Comparison of ENCODE assay signal across 32 cellular contexts in genomic region chr20:64165866-64166600, GRCh38. TPM values are rescaled to one million over a fixed set of nuclear protein-coding genes. Genes with fewer than 3 reads are reported as not detected.
A peak's percentile ranks its signal among the peaks of the same experiment; 100 is the strongest.
DNase-seq lines count a peak whose midpoint lies in the region; ATAC-seq and TF ChIP-seq lines count a peak whose summit lies in the region.
"Had no signal": no experiment of that assay in that cellular context is flagged by ENCODE, and none has a peak within 500 bp of the region (broad histone marks: within the 10 kb centered on the region; RNA-seq: fewer than 3 reads in every experiment).

No MANE protein-coding gene starts in this region.

- no peaks in the 10 kb centered on the region for H3K36me3 Mint-ChIP-seq in chondrocyte (ENCODE audit: low read depth)
- H3K36me3 Mint-ChIP-seq in stimulated activated naive B cell treated with anti-CD40 and anti-IgM and Interleukin-4, amounts not matched to agents 10 μg/mL and 1 μg/mL and 100 μg/mL, for 72 hours = no peaks in the 10 kb centered on the region
- H3K36me3 Mint-ChIP-seq: activated naive CD4-positive, alpha-beta T cell treated with anti-CD3 and anti-CD28 coated beads, Interleukin-2, amount 10 ng/mL, durations not matched to agents 7 days and 5 days; neural progenitor cell had no signal

- H3K9me3 Mint-ChIP-seq in chondrocyte (ENCODE audit: low read depth) = no peaks in the 10 kb centered on the region
- no peaks in the 10 kb centered on the region for H3K9me3 Mint-ChIP-seq in stimulated activated naive B cell treated with anti-CD40 and anti-IgM and Interleukin-4, amounts not matched to agents 10 μg/mL and 1 μg/mL and 100 μg/mL, for 72 hours
- H3K9me3 Mint-ChIP-seq: activated B cell treated with CpG ODN at 0.5 μM for 24 hours; activated naive CD4-positive, alpha-beta T cell treated with anti-CD3 and anti-CD28 coated beads, Interleukin-2, amount 10 ng/mL, durations not matched to agents 7 days and 5 days; activated T-helper 1 cell treated with anti-CD3 and anti-CD28 coated beads, Interleukin-12 subunit alpha, Interleukin-12 subunit beta, Interleukin-2, Interleukin-4 antibody, amounts not matched to agents 30 ng/mL and 10 ng/mL and 1 ng/mL, durations not matched to agents 14 hours and 24 hours and 36 hours; effector memory CD8-positive, alpha-beta T cell; neural progenitor cell had no signal

- peaks cover 73% of the 10 kb centered on the region for H3K27me3 Mint-ChIP-seq in chondrocyte (ENCODE audit: low read depth)
- H3K27me3 Mint-ChIP-seq in stimulated activated naive B cell treated with anti-CD40 and anti-IgM and Interleukin-4, amounts not matched to agents 10 μg/mL and 1 μg/mL and 100 μg/mL, for 72 hours = peaks cover 68 to 73% of the 10 kb centered on the region in 2 donors

- DNase-seq in BE2C (peak; percentile 54), D341Med (ENCODE audit: low spot score) (peak; percentile 75), NCI-H524 treated with DMSO at 0.1 percent for 48 hours (lab: John Stamatoyannopoulos, UW) (peak; percentile 66), chondrocyte (ENCODE audit: low spot score) (peak; percentile 72), tibial nerve (ENCODE audit: low spot score in 2 of 2) (no peak)
- DNase-seq in stimulated activated naive B cell treated with anti-CD40 and anti-IgM and Interleukin-4, amounts not matched to agents 10 μg/mL and 1 μg/mL and 100 μg/mL, for 72 hours = no peak
- DNase-seq: activated B cell treated with CpG ODN at 0.5 μM for 24 hours; activated naive CD4-positive, alpha-beta T cell treated with anti-CD3 and anti-CD28 coated beads, Interleukin-2, amount 10 ng/mL, durations not matched to agents 7 days and 5 days; amniotic stem cell; effector memory CD8-positive, alpha-beta T cell; foreskin keratinocyte; left colon; mesenchymal stem cell; MV-4-11; NCI-H187 treated with DMSO at 0.1 percent for 48 hours; NCI-H345; sigmoid colon; stimulated activated naive CD4-positive, alpha-beta T cell; SW 1271; T1000 had no signal

- no peak overlapping the region for H3K27ac Mint-ChIP-seq in chondrocyte (ENCODE audit: unreplicated experiment)
- no peak overlapping the region for H3K27ac Mint-ChIP-seq in stimulated activated naive B cell treated with anti-CD40 and anti-IgM and Interleukin-4, amounts not matched to agents 10 μg/mL and 1 μg/mL and 100 μg/mL, for 72 hours
- H3K27ac Mint-ChIP-seq: activated B cell treated with CpG ODN at 0.5 μM for 24 hours; activated naive CD4-positive, alpha-beta T cell treated with anti-CD3 and anti-CD28 coated beads, Interleukin-2, amount 10 ng/mL, durations not matched to agents 7 days and 5 days; activated T-helper 1 cell treated with anti-CD3 and anti-CD28 coated beads, Interleukin-12 subunit alpha, Interleukin-12 subunit beta, Interleukin-2, Interleukin-4 antibody, amounts not matched to agents 30 ng/mL and 10 ng/mL and 1 ng/mL, durations not matched to agents 14 hours and 24 hours and 36 hours; effector memory CD8-positive, alpha-beta T cell had no signal

- H3K36me3 ChIP-seq in BE2C (no peaks in the 10 kb centered on the region), tibial nerve (no peaks in the 10 kb centered on the region)
- H3K36me3 ChIP-seq: breast epithelium, esophagus muscularis mucosa, neural progenitor cell, sigmoid colon, suprapubic skin had no signal

- H3K27ac ChIP-seq in tibial nerve = no peak overlapping the region
- H3K27ac ChIP-seq: breast epithelium, C4-2B, coronary artery, esophagus muscularis mucosa, foreskin keratinocyte, hepatocyte, neural progenitor cell, sigmoid colon, suprapubic skin had no signal

- H3K4me1 ChIP-seq in BE2C (peaks cover 27% of the 10 kb centered on the region), tibial nerve (peaks cover 0 to 4% (median 0%) of the 10 kb centered on the region in 4 donors)
- H3K4me1 ChIP-seq: breast epithelium, esophagus muscularis mucosa, foreskin keratinocyte, sigmoid colon, suprapubic skin had no signal

- H3K4me3 Mint-ChIP-seq in chondrocyte (ENCODE audit: unreplicated experiment) = no peak overlapping the region
- H3K4me3 Mint-ChIP-seq in stimulated activated naive B cell treated with anti-CD40 and anti-IgM and Interleukin-4, amounts not matched to agents 10 μg/mL and 1 μg/mL and 100 μg/mL, for 72 hours = no peak overlapping the region
- H3K4me3 Mint-ChIP-seq: activated B cell treated with CpG ODN at 0.5 μM for 24 hours; activated naive CD4-positive, alpha-beta T cell treated with anti-CD3 and anti-CD28 coated beads, Interleukin-2, amount 10 ng/mL, durations not matched to agents 7 days and 5 days; activated T-helper 1 cell treated with anti-CD3 and anti-CD28 coated beads, Interleukin-12 subunit alpha, Interleukin-12 subunit beta, Interleukin-2, Interleukin-4 antibody, amounts not matched to agents 30 ng/mL and 10 ng/mL and 1 ng/mL, durations not matched to agents 14 hours and 24 hours and 36 hours; effector memory CD8-positive, alpha-beta T cell; neural progenitor cell had no signal

- no peaks in the 10 kb centered on the region for H3K27me3 ChIP-seq in BE2C
- peaks cover 0 to 72% of the 10 kb centered on the region in 2 donors for H3K27me3 ChIP-seq in tibial nerve

- TF ChIP-seq EP300 in tibial nerve (IDR thresholded peaks at IDR 0.05) = no peak

- H3K4me3 ChIP-seq in BE2C (ENCODE audit: low read depth, low read length) (peak overlapping the region; percentile 77), tibial nerve (no peak overlapping the region)
- H3K4me3 ChIP-seq: breast epithelium, coronary artery, esophagus muscularis mucosa, hepatocyte, neural progenitor cell, sigmoid colon, suprapubic skin had no signal

- TF ChIP-seq POLR2A in tibial nerve (IDR thresholded peaks at IDR 0.05) = no peak

- H3K9me3 ChIP-seq in BE2C = no peaks in the 10 kb centered on the region
- no peaks in the 10 kb centered on the region for H3K9me3 ChIP-seq in tibial nerve
- H3K9me3 ChIP-seq: breast epithelium, esophagus muscularis mucosa, sigmoid colon, suprapubic skin had no signal

- TF ChIP-seq CTCF in BE2C (IDR thresholded peaks at IDR 0.05; ENCODE audit: low read depth, low read length) (no peak), chondrocyte (IDR thresholded peaks at IDR 0.05) (no peak), tibial nerve (IDR thresholded peaks at IDR 0.05) (no peak)

- WGBS in tibial nerve, 2 donors = 64 to 68% methylated on average over 13 of the region's 14 CpGs

- peaks cover 2% of the 10 kb centered on the region for H3K4me1 Mint-ChIP-seq in chondrocyte (ENCODE audit: low read depth)
- H3K4me1 Mint-ChIP-seq in stimulated activated naive B cell treated with anti-CD40 and anti-IgM and Interleukin-4, amounts not matched to agents 10 μg/mL and 1 μg/mL and 100 μg/mL, for 72 hours = peaks cover 5 to 9% of the 10 kb centered on the region in 2 donors
- H3K4me1 Mint-ChIP-seq: activated naive CD4-positive, alpha-beta T cell treated with anti-CD3 and anti-CD28 coated beads, Interleukin-2, amount 10 ng/mL, durations not matched to agents 7 days and 5 days had no signal

- no peak for ATAC-seq in stimulated activated naive B cell treated with anti-CD40 and anti-IgM and Interleukin-4, amounts not matched to agents 10 μg/mL and 1 μg/mL and 100 μg/mL, for 72 hours (replicated peaks)
- ATAC-seq in GM21528 (IDR thresholded peaks at IDR 0.05; ENCODE audit: low FRiP score, unreplicated experiment) = no peak
- ATAC-seq: effector memory CD8-positive, alpha-beta T cell; foreskin keratinocyte; left colon had no signal

RNA-seq across cellular contexts. Expression of gene MYT1, which starts 1.8 kb away (rescaled TPM):
- 35.0 TPM for polyA plus RNA-seq in BE2C (2012; ENCODE audit: insufficient read depth, insufficient read length, low read depth)
- not detected in 3 replicates for total RNA-seq in chondrocyte
- not detected for total RNA-seq in tibial nerve
- total RNA-seq: activated T-helper 1 cell treated with anti-CD3 and anti-CD28 coated beads, Interleukin-12 subunit alpha, Interleukin-12 subunit beta, Interleukin-2, Interleukin-4 antibody, amounts not matched to agents 30 ng/mL and 10 ng/mL and 1 ng/mL, durations not matched to agents 14 hours and 24 hours and 36 hours; esophagus muscularis mucosa; foreskin keratinocyte; LHCN-M2 had no signal

RNA-seq across cellular contexts. Expression of gene NPBWR2, which starts 58.7 kb away (rescaled TPM):
- 0.76 TPM for polyA plus RNA-seq in BE2C (2012; ENCODE audit: insufficient read depth, insufficient read length, low read depth)
- total RNA-seq in chondrocyte = not detected in 3 replicates
- not detected for total RNA-seq in tibial nerve
- total RNA-seq: activated B cell treated with CpG ODN at 0.5 μM for 24 hours; activated T-helper 1 cell treated with anti-CD3 and anti-CD28 coated beads, Interleukin-12 subunit alpha, Interleukin-12 subunit beta, Interleukin-2, Interleukin-4 antibody, amounts not matched to agents 30 ng/mL and 10 ng/mL and 1 ng/mL, durations not matched to agents 14 hours and 24 hours and 36 hours; breast epithelium; esophagus muscularis mucosa; foreskin keratinocyte; H4; hepatocyte; left colon; LHCN-M2; sigmoid colon; suprapubic skin; urinary bladder had no signal
- polyA plus RNA-seq: foreskin keratinocyte, hepatocyte, sigmoid colon, urinary bladder had no signal

Comparison
In these comparisons a context has a peak if more than half of its experiments do, and no peak if none do; other contexts are left out.
1. DNase-seq: peak in BE2C (single experiment), D341Med (single experiment), NCI-H524 treated with DMSO at 0.1 percent for 48 hours (single experiment) and chondrocyte (single experiment); none in stimulated activated naive B cell treated with anti-CD40 and anti-IgM and Interleukin-4, amounts not matched to agents 10 μg/mL and 1 μg/mL and 100 μg/mL, for 72 hours (single experiment) and tibial nerve (0 of 2).